Comparison of ENCODE assay signal across 8 cellular contexts in genomic region chr6:5652738-5653137, GRCh38.
"Had no signal": no experiment of that assay in that cellular context is flagged by ENCODE, and none has a peak within 500 bp of the region (broad histone marks: within the 10 kb centered on the region; RNA-seq: fewer than 3 reads in every experiment).

No MANE protein-coding gene starts in this region.

- H3K4me3 ChIP-seq: HAP-1, K562 had no signal

- H3K9me3 ChIP-seq: HAP-1 had no signal

- DNase-seq: GOT3, H7, HFFc6, IMR-90 had no signal

- H3K36me3 ChIP-seq: HAP-1 had no signal

- H3K4me1 ChIP-seq: HAP-1 had no signal

- H3K27ac ChIP-seq: HL-60 had no signal

- ATAC-seq: HCT116, K562 had no signal
